26 cellular contexts compared by ENCODE assay signal in genomic region chr2:201267278-201268030, GRCh38. TPM values are rescaled to one million over a fixed set of nuclear protein-coding genes. Genes with fewer than 3 reads are reported as not detected.
DNase-seq lines count a peak whose midpoint lies in the region; ATAC-seq lines count a peak whose summit lies in the region.
"Had no signal": no experiment of that assay in that cellular context is flagged by ENCODE, and none has a peak within 500 bp of the region (broad histone marks: within the 10 kb centered on the region; RNA-seq: fewer than 3 reads in every experiment).

No MANE protein-coding gene starts in this region.

- no peak overlapping the region for H2BK5ac ChIP-seq in neuronal stem cell (ENCODE audit: low read length)

- peak overlapping the region in 1 of 2 donors; percentile 30 for H3K4me3 ChIP-seq in CD4-positive, alpha-beta memory T cell (ENCODE audit: low read length in 2 of 2)
- H3K4me3 ChIP-seq in neuronal stem cell (ENCODE audit: low read length in 2 of 2), result no peak overlapping the region
- H3K4me3 ChIP-seq: A549; adrenal gland; BLaER1 treated with 17β-estradiol and CSF1 and Interleukin-3, amounts not matched to agents 10 nM and 100 nM; breast epithelium; coronary artery; heart left ventricle; left lung; MG63; psoas muscle; skin epidermis had no signal

- H3K18ac ChIP-seq in neuronal stem cell (ENCODE audit: low read length), result no peak overlapping the region

- no peak overlapping the region for H2AK5ac ChIP-seq in neuronal stem cell (ENCODE audit: low read depth, low read length)

- no peak overlapping the region for H3K14ac ChIP-seq in neuronal stem cell (ENCODE audit: low read length)

- no peaks in the 10 kb centered on the region for H3K27me3 ChIP-seq in CD4-positive, alpha-beta memory T cell (ENCODE audit: insufficient read depth, low read length)
- no peaks in the 10 kb centered on the region for H3K27me3 ChIP-seq in neuronal stem cell (ENCODE audit: control insufficient read depth in 3 of 3, insufficient read depth in 3 of 3, low read depth in 1 of 3, low read length in 3 of 3)
- H3K27me3 ChIP-seq: adrenal gland; BLaER1 treated with 17β-estradiol and CSF1 and Interleukin-3, amounts not matched to agents 10 nM and 100 nM; breast epithelium; heart left ventricle; left lung; MG63 had no signal

- no peak overlapping the region for H3K9ac ChIP-seq in neuronal stem cell (ENCODE audit: low read depth, low read length, poor library complexity)
- H3K9ac ChIP-seq: BLaER1 treated with 17β-estradiol and CSF1 and Interleukin-3, amounts not matched to agents 10 nM and 100 nM; SK-N-SH had no signal

- H2BK120ac ChIP-seq in neuronal stem cell (ENCODE audit: low read depth, low read length), result no peak overlapping the region

- H3K79me1 ChIP-seq in neuronal stem cell (ENCODE audit: low read depth, low read length), result no peaks in the 10 kb centered on the region

- no peak overlapping the region for H3K4ac ChIP-seq in neuronal stem cell (ENCODE audit: low read length)

- intact Hi-C loops in CD4-positive, alpha-beta memory T cell (cut with micrococcal nuclease), result no loop called here

- peaks cover 56% of the 10 kb centered on the region for H3K36me3 ChIP-seq in CD4-positive, alpha-beta memory T cell (ENCODE audit: insufficient read depth, low read length)
- H3K36me3 ChIP-seq in neuronal stem cell (replicated peaks in 1 of 2; ENCODE audit: control insufficient read depth in 2 of 2, insufficient read depth in 2 of 2, low read length in 2 of 2), result peaks cover 0 to under 1% of the 10 kb centered on the region in 2 donors
- H3K36me3 ChIP-seq: breast epithelium had no signal

- peak overlapping the region; percentile 30 to 79 (median 58) for H3K4me3 Mint-ChIP-seq in CD4-positive, alpha-beta memory T cell
- peak overlapping the region; percentile 100 for H3K4me3 Mint-ChIP-seq in activated T-helper 17 cell treated with anti-CD3 and anti-CD28 coated beads, Interleukin-2, amount 50 U/mL, for 72 hours
- H3K4me3 Mint-ChIP-seq in naive thymus-derived CD8-positive, alpha-beta T cell, result peak overlapping the region in 4 of 10 donors; percentile 52 to 68 (median 64)

- POLR2A ChIA-PET in CD4-positive, alpha-beta memory T cell (lab: Charles Lee; ENCODE audit: partially characterized antibody), result interaction anchor here (0.9 to 2.1 kb wide), 11 partner anchors 8 to 96 kb away, joined by 3 to 8 read pairs (median 3); no protein-coding TSS in a partner anchor
- POLR2A ChIA-PET in naive thymus-derived CD8-positive, alpha-beta T cell (lab: Charles Lee), result interaction anchor here (0.5 to 0.9 kb wide), 4 partner anchors 10 to 333 kb away, joined by 3 to 5 read pairs (median 4); no protein-coding TSS in a partner anchor

- no peak overlapping the region for H3K23ac ChIP-seq in neuronal stem cell (ENCODE audit: low read depth, low read length, poor library complexity)

- no peak overlapping the region for H2BK15ac ChIP-seq in neuronal stem cell (ENCODE audit: low read length)

- H3K36me3 Mint-ChIP-seq in CD4-positive, alpha-beta memory T cell, result peaks cover 57 to 73% of the 10 kb centered on the region in 2 donors
- H3K36me3 Mint-ChIP-seq in activated T-helper 17 cell treated with anti-CD3 and anti-CD28 coated beads, Interleukin-2, amount 50 U/mL, for 72 hours (ENCODE audit: low read depth), result peaks cover 99% of the 10 kb centered on the region
- peaks cover 7 to 64% (median 24%) of the 10 kb centered on the region in 3 donors for H3K36me3 Mint-ChIP-seq in naive thymus-derived CD8-positive, alpha-beta T cell

- H3K4me1 ChIP-seq in CD4-positive, alpha-beta memory T cell (ENCODE audit: insufficient read depth, low read length), result peaks cover 100% of the 10 kb centered on the region
- H3K4me1 ChIP-seq in neuronal stem cell (ENCODE audit: control insufficient read depth in 2 of 2, insufficient read depth in 1 of 2, low read depth in 1 of 2, low read length in 2 of 2), result peaks cover 0 to 3% of the 10 kb centered on the region in 2 donors
- H3K4me1 ChIP-seq: A549, breast epithelium, psoas muscle had no signal

- no peaks in the 10 kb centered on the region for H3K9me3 ChIP-seq in CD4-positive, alpha-beta memory T cell (ENCODE audit: control insufficient read depth in 1 of 2, low read length in 2 of 2)
- H3K9me3 ChIP-seq in neuronal stem cell (replicated peaks in 1 of 2; ENCODE audit: control insufficient read depth in 2 of 2, insufficient read depth in 1 of 2, low read depth in 1 of 2, low read length in 2 of 2), result no peaks in the 10 kb centered on the region
- H3K9me3 ChIP-seq: A549; adrenal gland; BLaER1 treated with 17β-estradiol and CSF1 and Interleukin-3, amounts not matched to agents 10 nM and 100 nM; breast epithelium; heart left ventricle; left lung; MG63; psoas muscle; SK-N-SH had no signal

- H3K27me3 Mint-ChIP-seq in CD4-positive, alpha-beta memory T cell, result no peaks in the 10 kb centered on the region
- no peaks in the 10 kb centered on the region for H3K27me3 Mint-ChIP-seq in activated T-helper 17 cell treated with anti-CD3 and anti-CD28 coated beads, Interleukin-2, amount 50 U/mL, for 72 hours
- no peaks in the 10 kb centered on the region for H3K27me3 Mint-ChIP-seq in naive thymus-derived CD8-positive, alpha-beta T cell

- ATAC-seq in activated T-helper 17 cell treated with anti-CD3 and anti-CD28 coated beads, Interleukin-2, amount 50 U/mL, for 72 hours (replicated peaks), result peak; percentile 53
- no peak for ATAC-seq in naive thymus-derived CD8-positive, alpha-beta T cell
- ATAC-seq in HG03442 (IDR thresholded peaks at IDR 0.05; ENCODE audit: unreplicated experiment), result no peak
- ATAC-seq: A549, heart left ventricle, left lung, psoas muscle had no signal

- no peak overlapping the region for H4K8ac ChIP-seq in neuronal stem cell (ENCODE audit: low read depth, low read length)

- H3K4me2 ChIP-seq in neuronal stem cell (ENCODE audit: insufficient read depth, low read length, poor library complexity, severe bottlenecking), result no peak overlapping the region
- H3K4me2 ChIP-seq: A549; BLaER1 treated with 17β-estradiol and CSF1 and Interleukin-3, amounts not matched to agents 10 nM and 100 nM; SK-N-SH had no signal

- H2AFZ ChIP-seq in neuronal stem cell (ENCODE audit: low read length), result no peak overlapping the region

- peak overlapping the region; percentile 57 for H3K27ac ChIP-seq in CD4-positive, alpha-beta memory T cell (ENCODE audit: low read depth, low read length)
- H3K27ac ChIP-seq in neuronal stem cell (replicated peaks; ENCODE audit: low read length), result no peak overlapping the region
- H3K27ac ChIP-seq: A549; adrenal gland; BLaER1 treated with 17β-estradiol and CSF1 and Interleukin-3, amounts not matched to agents 10 nM and 100 nM; breast epithelium; coronary artery; heart left ventricle; left lung; psoas muscle; RWPE1 had no signal

- CTCF ChIA-PET in CD4-positive, alpha-beta memory T cell (lab: Charles Lee; ENCODE audit: partially characterized antibody), result interaction anchor here (1.0 to 9.0 kb wide), 7 partner anchors 8 to 96 kb away, joined by 3 to 108 read pairs (median 6); no protein-coding TSS in a partner anchor

- peak overlapping the region; percentile 66 to 88 (median 82) for H3K27ac Mint-ChIP-seq in CD4-positive, alpha-beta memory T cell
- peak overlapping the region; percentile 87 for H3K27ac Mint-ChIP-seq in activated T-helper 17 cell treated with anti-CD3 and anti-CD28 coated beads, Interleukin-2, amount 50 U/mL, for 72 hours
- H3K27ac Mint-ChIP-seq in naive thymus-derived CD8-positive, alpha-beta T cell, result peak overlapping the region in 9 of 10 donors; percentile 63 to 98 (median 78)

- no peak overlapping the region for H2BK12ac ChIP-seq in neuronal stem cell (ENCODE audit: low read length)

- peaks cover 72 to 96% (median 86%) of the 10 kb centered on the region in 4 donors for H3K4me1 Mint-ChIP-seq in CD4-positive, alpha-beta memory T cell
- H3K4me1 Mint-ChIP-seq in activated T-helper 17 cell treated with anti-CD3 and anti-CD28 coated beads, Interleukin-2, amount 50 U/mL, for 72 hours, result peaks cover 75% of the 10 kb centered on the region
- H3K4me1 Mint-ChIP-seq in naive thymus-derived CD8-positive, alpha-beta T cell, result peaks cover 36 to 96% (median 86%) of the 10 kb centered on the region in 4 donors

- DNase-seq in activated CD4-positive, alpha-beta T cell treated with anti-CD3 and anti-CD28 coated beads, Interleukin-2, amount 50 U/mL, for 48 hours, result peak; percentile 26 to 47
- no peak for DNase-seq in activated CD4-positive, alpha-beta T cell treated with anti-CD3 and anti-CD28 coated beads for 1 hour
- DNase-seq in CD4-positive, alpha-beta memory T cell, result no peak
- DNase-seq in naive thymus-derived CD8-positive, alpha-beta T cell, result no peak
- no peak for DNase-seq in neuronal stem cell (ENCODE audit: low spot score)
- no peak for DNase-seq in NCI-H345 (lab: John Stamatoyannopoulos, UW)
- DNase-seq: activated CD4-positive, CD25-positive, alpha-beta regulatory T cell; adrenal gland; DMS153; GF-D8; heart left ventricle; left lung; MG63; midbrain; NCI-H1436; NCI-H526; psoas muscle; SK-N-SH had no signal

- WGBS in neuronal stem cell (ENCODE audit: extremely low coverage in 2 of 2, insufficient read length in 2 of 2, insufficient replicate concordance in 1 of 2), 2 donors, result no CpG with 5 or more reads among the region's 12 CpGs

- no peaks in the 10 kb centered on the region for H3K9me3 Mint-ChIP-seq in CD4-positive, alpha-beta memory T cell
- H3K9me3 Mint-ChIP-seq in activated T-helper 17 cell treated with anti-CD3 and anti-CD28 coated beads, Interleukin-2, amount 50 U/mL, for 72 hours, result no peaks in the 10 kb centered on the region
- H3K9me3 Mint-ChIP-seq in naive thymus-derived CD8-positive, alpha-beta T cell, result no peaks in the 10 kb centered on the region

- no peak overlapping the region for H4K91ac ChIP-seq in neuronal stem cell (ENCODE audit: low read depth, low read length, poor library complexity)

RNA-seq across cellular contexts. Expression of gene CASP8, which starts 7.1 kb away (rescaled TPM):
- total RNA-seq in CD4-positive, alpha-beta memory T cell, result 100 to 1,000 TPM; 199 to 200 TPM
- 100 to 1,000 TPM in 1 of 2 donors, 10 to 100 TPM in 1; 30.6 to 108 TPM for polyA plus RNA-seq in CD4-positive, alpha-beta memory T cell
- total RNA-seq in activated T-helper 17 cell treated with anti-CD3 and anti-CD28 coated beads, Interleukin-2, amount 50 U/mL, for 72 hours, result 100 to 1,000 TPM; 119 to 128 TPM
- total RNA-seq in naive thymus-derived CD8-positive, alpha-beta T cell, result 100 to 1,000 TPM; 209 to 212 TPM
- 10 to 100 TPM; 25.0 to 56.5 (median 26.1) TPM for polyA plus RNA-seq in naive thymus-derived CD8-positive, alpha-beta T cell
- 0.20 TPM for polyA plus RNA-seq in neuronal stem cell (2013, experiment 1 of 2)
- polyA plus RNA-seq in neuronal stem cell (2013, experiment 2 of 2), result 0.12 TPM

Comparison
In these comparisons a context has a peak if more than half of its experiments do, and no peak if none do; other contexts are left out.
1. DNase-seq: peak in activated CD4-positive, alpha-beta T cell treated with anti-CD3 and anti-CD28 coated beads, Interleukin-2, amount 50 U/mL, for 48 hours (2 of 2); none in activated CD4-positive, alpha-beta T cell treated with anti-CD3 and anti-CD28 coated beads for 1 hour (single experiment), CD4-positive, alpha-beta memory T cell (0 of 5), naive thymus-derived CD8-positive, alpha-beta T cell (0 of 10), neuronal stem cell (single experiment) and NCI-H345 (single experiment).
2. Peak in every context shown above with its lines, with median percentiles within 50 percentile points of each other: H3K27ac Mint-ChIP-seq.